19 cellular contexts compared by ENCODE assay signal in genomic region chr17:41844971-41845370, GRCh38. TPM values are rescaled to one million over a fixed set of nuclear protein-coding genes. Genes with fewer than 3 reads are reported as not detected.
"Had no signal": no experiment of that assay in that cellular context is flagged by ENCODE, and none has a peak within 500 bp of the region (broad histone marks: within the 10 kb centered on the region; RNA-seq: fewer than 3 reads in every experiment).

No MANE protein-coding gene starts in this region.

- ATAC-seq: heart left ventricle; left cardiac atrium; natural killer cell treated with Interleukin-12 subunit alpha and Interleukin-12 subunit beta and Interleukin-15 and Interleukin-18, amount 100 ng/mL, for 72 hours; stimulated activated naive CD8-positive, alpha-beta T cell treated with anti-CD3 and anti-CD28 coated beads, Interleukin-15, Interleukin-2, amounts not matched to agents 100 U/mL and 50 U/mL, for 24 hours had no signal

- H3K36me3 ChIP-seq: breast epithelium, ovary, prostate gland, thyroid gland had no signal

- H3K4me1 ChIP-seq: breast epithelium, prostate gland had no signal

- H3K27ac ChIP-seq: breast epithelium, epithelial cell of prostate, heart left ventricle, neutrophil, ovary, prostate gland, thyroid gland, WERI-Rb-1 had no signal

- H3K9me3 ChIP-seq: breast epithelium, heart left ventricle, neutrophil, ovary, prostate gland, thyroid gland had no signal

- H3K4me3 ChIP-seq: breast epithelium, heart left ventricle, ovary, prostate gland, thyroid gland had no signal

- DNase-seq: activated CD4-positive, alpha-beta T cell treated with anti-CD3 and anti-CD28 coated beads for 1 hour; activated T-cell treated with anti-CD3 and anti-CD28 coated beads, Interleukin-2, amount 50 U/mL, for 1 hour; cortex of kidney; endodermal cell; heart left ventricle; islet precursor cell; left cardiac atrium; midbrain; ovary; stimulated activated CD4-positive, alpha-beta T cell treated with anti-CD3 and anti-CD28 coated beads, Interleukin-4, amount 100 ng/mL, for 24 hours; stimulated activated naive CD8-positive, alpha-beta T cell treated with anti-CD3 and anti-CD28 coated beads, Interleukin-15, Interleukin-2, amounts not matched to agents 100 U/mL and 50 U/mL, for 24 hours; thyroid gland; WERI-Rb-1 had no signal

- H3K27me3 ChIP-seq: breast epithelium, heart left ventricle, ovary, thyroid gland had no signal

RNA-seq across cellular contexts. Expression of gene KLHL10, which starts 7.3 kb away (rescaled TPM):
- total RNA-seq: cerebellum; natural killer cell treated with Interleukin-12 subunit alpha and Interleukin-12 subunit beta and Interleukin-15 and Interleukin-18, amount 100 ng/mL, for 72 hours had no signal
